ENCODE assay signal across 8 cellular contexts in the genomic region with DNA sequence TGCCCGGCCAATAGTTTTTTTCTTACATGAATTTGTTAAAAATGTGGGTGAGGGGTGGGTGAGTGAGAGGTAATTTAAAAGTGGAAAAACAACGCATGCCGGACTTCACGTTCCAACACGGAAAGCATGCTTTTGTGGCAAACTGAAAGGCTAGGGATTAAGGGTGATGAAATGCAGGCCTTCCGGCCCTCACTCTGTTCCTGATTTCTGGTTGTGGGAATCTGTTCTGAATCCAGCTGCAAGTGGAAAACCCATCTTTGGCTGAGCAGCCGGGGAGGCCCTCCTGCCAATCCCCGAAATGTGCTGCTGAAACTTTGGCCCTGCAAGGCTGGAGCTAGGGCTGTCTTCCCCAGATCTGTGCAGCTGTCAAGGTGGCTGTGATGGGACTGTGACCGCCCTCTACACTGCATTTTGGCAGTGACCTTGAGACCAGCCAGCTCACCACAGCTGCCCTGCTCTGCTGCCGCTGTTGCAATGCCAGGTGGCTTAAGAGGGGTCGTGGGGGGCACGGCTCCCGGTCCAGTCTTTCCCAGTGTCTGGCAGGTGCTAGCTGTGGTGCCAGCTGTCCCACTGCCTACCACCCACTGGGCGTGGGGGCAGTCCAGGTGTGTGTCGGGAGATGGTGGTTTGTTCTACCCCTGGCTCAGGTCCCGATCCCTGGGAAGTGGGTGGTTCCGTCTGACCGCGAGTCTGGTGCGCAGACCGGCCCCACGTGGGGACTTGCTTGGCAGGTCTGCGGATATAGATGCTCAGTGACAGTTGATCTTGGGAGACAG. TPM values are rescaled to one million over a fixed set of nuclear protein-coding genes. Genes with fewer than 3 reads are reported as not detected.
A peak's percentile ranks its signal among the peaks of the same experiment; 100 is the strongest.
DNase-seq lines count a peak whose midpoint lies in the region; ATAC-seq and TF ChIP-seq lines count a peak whose summit lies in the region.

No MANE protein-coding gene starts in this region.

- no peak for DNase-seq in activated T-cell treated with anti-CD3 and anti-CD28 coated beads, Interleukin-2, amount 50 U/mL, for 4 hours
- DNase-seq in activated T-cell treated with anti-CD3 and anti-CD28 coated beads, Interleukin-2, amount 50 U/mL, for 1 hour, result no peak
- DNase-seq in SHP77 treated with DMSO at 0.1 percent for 48 hours (lab: John Stamatoyannopoulos, UW), result peak; percentile 44
- peak; percentile 98 for DNase-seq in fibroblast of villous mesenchyme (ENCODE audit: low read depth)
- no peak for DNase-seq in neuronal stem cell (ENCODE audit: low spot score)

- peak overlapping the region; percentile 80 for H2AK5ac ChIP-seq in neuronal stem cell (ENCODE audit: low read depth, low read length)

- H3K36me3 Mint-ChIP-seq in activated T-cell treated with anti-CD3 and anti-CD28 coated beads, Interleukin-2, amount 50 U/mL, for 4 hours (ENCODE audit: insufficient read depth), result peaks cover 4% of the 10 kb centered on the region

- H4K8ac ChIP-seq in neuronal stem cell (ENCODE audit: low read depth, low read length), result no peak overlapping the region

- no peaks in the 10 kb centered on the region for H3K9me3 Mint-ChIP-seq in activated T-cell treated with anti-CD3 and anti-CD28 coated beads, Interleukin-2, amount 50 U/mL, for 4 hours

- H2BK120ac ChIP-seq in neuronal stem cell (ENCODE audit: low read depth, low read length), result peak overlapping the region; percentile 13

- H2AFZ ChIP-seq in neuronal stem cell (ENCODE audit: low read length), result no peak overlapping the region

- H3K79me1 ChIP-seq in neuronal stem cell (ENCODE audit: low read depth, low read length), result peaks cover 4% of the 10 kb centered on the region

- peak overlapping the region; percentile 52 for H3K4me2 ChIP-seq in neuronal stem cell (ENCODE audit: insufficient read depth, low read length, poor library complexity, severe bottlenecking)

- H3K9me3 ChIP-seq in neuronal stem cell (replicated peaks in 1 of 2; ENCODE audit: control insufficient read depth in 2 of 2, insufficient read depth in 1 of 2, low read depth in 1 of 2, low read length in 2 of 2), result no peaks in the 10 kb centered on the region

- no peak overlapping the region for H3K4ac ChIP-seq in neuronal stem cell (ENCODE audit: low read length)

- H3K4me1 ChIP-seq in neuronal stem cell (ENCODE audit: control insufficient read depth in 2 of 2, insufficient read depth in 1 of 2, low read depth in 1 of 2, low read length in 2 of 2), result peaks cover 15 to 23% of the 10 kb centered on the region in 2 donors

- peaks cover 38% of the 10 kb centered on the region for H3K4me1 Mint-ChIP-seq in activated T-cell treated with anti-CD3 and anti-CD28 coated beads, Interleukin-2, amount 50 U/mL, for 4 hours (ENCODE audit: low read depth)

- ATAC-seq in activated T-cell treated with anti-CD3 and anti-CD28 coated beads, Interleukin-2, amount 50 U/mL, for 4 hours, result no peak
- no peak for ATAC-seq in GM21737 (IDR thresholded peaks at IDR 0.05; ENCODE audit: unreplicated experiment)
- no peak for ATAC-seq in GM21786 (IDR thresholded peaks at IDR 0.05; ENCODE audit: unreplicated experiment)
- ATAC-seq in GM18519 (IDR thresholded peaks at IDR 0.05; ENCODE audit: low FRiP score, unreplicated experiment), result no peak

- H3K4me3 Mint-ChIP-seq in activated T-cell treated with anti-CD3 and anti-CD28 coated beads, Interleukin-2, amount 50 U/mL, for 4 hours, result peak overlapping the region; percentile 19

- peak overlapping the region; percentile 48 for H3K4me3 ChIP-seq in fibroblast of villous mesenchyme (ENCODE audit: low read depth, low read length)
- H3K4me3 ChIP-seq in neuronal stem cell (ENCODE audit: low read length in 2 of 2), result peak overlapping the region in 1 of 2 donors; percentile 50

- no peaks in the 10 kb centered on the region for H3K27me3 ChIP-seq in neuronal stem cell (ENCODE audit: control insufficient read depth in 3 of 3, insufficient read depth in 3 of 3, low read depth in 1 of 3, low read length in 3 of 3)

- H3K9ac ChIP-seq in neuronal stem cell (ENCODE audit: low read depth, low read length, poor library complexity), result peak overlapping the region; percentile 68

- WGBS in neuronal stem cell (ENCODE audit: extremely low coverage in 2 of 2, insufficient read length in 2 of 2, insufficient replicate concordance in 1 of 2), 2 donors, result no CpG with 5 or more reads among the region's 23 CpGs

- H3K27me3 Mint-ChIP-seq in activated T-cell treated with anti-CD3 and anti-CD28 coated beads, Interleukin-2, amount 50 U/mL, for 4 hours (ENCODE audit: low read depth), result no peaks in the 10 kb centered on the region

- H3K36me3 ChIP-seq in neuronal stem cell (replicated peaks in 1 of 2; ENCODE audit: control insufficient read depth in 2 of 2, insufficient read depth in 2 of 2, low read length in 2 of 2), result peaks cover 4 to 47% of the 10 kb centered on the region in 2 donors

- no peak for TF ChIP-seq CTCF in fibroblast of villous mesenchyme (IDR thresholded peaks at IDR 0.05; ENCODE audit: insufficient read depth, low read depth, low read length)

- H2BK5ac ChIP-seq in neuronal stem cell (ENCODE audit: low read length), result no peak overlapping the region

- peak overlapping the region; percentile 94 for H3K23ac ChIP-seq in neuronal stem cell (ENCODE audit: low read depth, low read length, poor library complexity)

- peak overlapping the region; percentile 69 for H2BK15ac ChIP-seq in neuronal stem cell (ENCODE audit: low read length)

- H3K18ac ChIP-seq in neuronal stem cell (ENCODE audit: low read length), result peak overlapping the region; percentile 91

- H4K91ac ChIP-seq in neuronal stem cell (ENCODE audit: low read depth, low read length, poor library complexity), result no peak overlapping the region

- H3K27ac ChIP-seq in neuronal stem cell (replicated peaks; ENCODE audit: low read length), result peak overlapping the region; percentile 19

- peak overlapping the region; percentile 32 for H3K14ac ChIP-seq in neuronal stem cell (ENCODE audit: low read length)

- H2BK12ac ChIP-seq in neuronal stem cell (ENCODE audit: low read length), result peak overlapping the region; percentile 91

RNA-seq across cellular contexts. Expression of gene TET1, which starts 39.0 kb away (rescaled TPM):
- under 1 TPM; 0.14 to 0.24 (median 0.23) TPM for total RNA-seq in activated T-cell treated with anti-CD3 and anti-CD28 coated beads, Interleukin-2, amount 50 U/mL, for 4 hours
- total RNA-seq in fibroblast of villous mesenchyme, result 8.4 and 9.5 TPM in 2 replicates
- 17.2 TPM for polyA plus RNA-seq in neuronal stem cell (2013, experiment 1 of 2)
- 17.2 TPM for polyA plus RNA-seq in neuronal stem cell (2013, experiment 2 of 2)

Comparison
In these comparisons a context has a peak if more than half of its experiments do, and no peak if none do; other contexts are left out.
1. DNase-seq: peak in SHP77 treated with DMSO at 0.1 percent for 48 hours (single experiment) and fibroblast of villous mesenchyme (single experiment); none in activated T-cell treated with anti-CD3 and anti-CD28 coated beads, Interleukin-2, amount 50 U/mL, for 4 hours (single experiment), activated T-cell treated with anti-CD3 and anti-CD28 coated beads, Interleukin-2, amount 50 U/mL, for 1 hour (single experiment) and neuronal stem cell (single experiment).